ENCODE assay signal across 9 cellular contexts in the genomic region with DNA sequence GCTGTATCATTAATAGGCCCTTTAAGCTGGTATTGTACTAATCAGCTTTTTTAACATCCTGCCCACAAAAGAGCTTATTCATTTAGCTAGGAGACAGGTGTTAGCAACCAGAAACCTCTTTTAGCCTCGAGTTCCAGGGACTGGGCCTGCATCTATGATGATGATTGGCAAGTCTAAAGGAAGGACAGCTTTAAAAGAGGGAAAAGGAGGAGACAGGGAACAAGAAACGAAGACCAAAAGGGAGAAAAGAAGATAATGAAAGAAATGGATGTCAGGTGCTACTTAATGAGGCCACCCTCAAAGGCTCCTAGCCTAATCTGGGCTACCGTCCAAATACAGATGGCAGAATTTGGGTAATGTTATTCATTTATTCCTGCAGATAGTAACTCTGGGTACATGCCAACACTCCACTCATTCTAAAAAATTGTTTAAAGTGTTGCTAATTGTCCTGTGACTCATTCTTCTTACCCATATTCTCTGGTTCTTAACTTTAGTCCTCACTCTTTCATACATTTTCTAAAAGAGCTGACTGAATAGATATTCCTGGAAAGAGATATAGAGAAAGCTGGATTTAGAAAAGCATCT. TPM values are rescaled to one million over a fixed set of nuclear protein-coding genes. Genes with fewer than 3 reads are reported as not detected.
A peak's percentile ranks its signal among the peaks of the same experiment; 100 is the strongest.
DNase-seq lines count a peak whose midpoint lies in the region; ATAC-seq, FAIRE-seq and TF ChIP-seq lines count a peak whose summit lies in the region.
"Had no signal": no experiment of that assay in that cellular context is flagged by ENCODE, and none has a peak within 500 bp of the region (broad histone marks: within the 10 kb centered on the region; RNA-seq: fewer than 3 reads in every experiment).

No MANE protein-coding gene starts in this region.

- DNase-seq in Caki2 (ENCODE audit: low read depth) (peak; percentile 75), MV-4-11 (lab: John Stamatoyannopoulos, UW) (no peak), NCI-H748 treated with DMSO at 0.1 percent for 48 hours (lab: John Stamatoyannopoulos, UW) (no peak)
- DNase-seq in activated CD4-positive, alpha-beta memory T cell treated with anti-CD3 and anti-CD28 coated beads for 36 hours, result no peak

- intact Hi-C loops in activated CD4-positive, alpha-beta memory T cell treated with anti-CD3 and anti-CD28 coated beads for 36 hours (cut with micrococcal nuclease), result loop anchor here (1.0 kb wide), 1 partner anchor 9 kb away; no protein-coding TSS in a partner anchor

- TF ChIP-seq RAD21 in Ishikawa (IDR thresholded peaks at IDR 0.05; ENCODE audit: low read depth), result no peak

- no peaks in the 10 kb centered on the region for H3K9me3 Mint-ChIP-seq in activated CD4-positive, alpha-beta memory T cell treated with anti-CD3 and anti-CD28 coated beads for 36 hours

- in situ Hi-C loops in Caki2 (cut with HindIII; ENCODE audit: low pct_unique_long_range_greater_than_20kb, low sequenced_read_pairs), result no loop called here

- H3K27me3 Mint-ChIP-seq in activated CD4-positive, alpha-beta memory T cell treated with anti-CD3 and anti-CD28 coated beads for 36 hours, result no peaks in the 10 kb centered on the region

- TF ChIP-seq EP300 in Ishikawa (IDR thresholded peaks at IDR 0.05; ENCODE audit: borderline replicate concordance), result no peak

- CTCF ChIA-PET in activated CD4-positive, alpha-beta memory T cell treated with anti-CD3 and anti-CD28 coated beads for 36 hours (lab: Charles Lee), result interaction anchor here (0.8 to 2.4 kb wide), 7 partner anchors 8 to 83 kb away, joined by 3 to 18 read pairs (median 4); partner anchors contain the start of gene RFFL

- ATAC-seq in HG03457 (IDR thresholded peaks at IDR 0.05; ENCODE audit: unreplicated experiment), result no peak
- ATAC-seq in GM18519 (IDR thresholded peaks at IDR 0.05; ENCODE audit: low FRiP score, unreplicated experiment), result no peak

- POLR2A ChIA-PET in activated CD4-positive, alpha-beta memory T cell treated with anti-CD3 and anti-CD28 coated beads for 36 hours (lab: Charles Lee), result interaction anchor here (1.4 to 3.1 kb wide), 5 partner anchors 8 to 60 kb away, joined by 4 to 27 read pairs (median 8); partner anchors contain the start of gene RFFL

- peak; percentile 62 for FAIRE-seq in islet of Langerhans (lab: Jason Lieb, UNC)

- H3K27ac Mint-ChIP-seq in activated CD4-positive, alpha-beta memory T cell treated with anti-CD3 and anti-CD28 coated beads for 36 hours, result peak overlapping the region; percentile 84

- peak overlapping the region; percentile 5 for H3K4me3 Mint-ChIP-seq in activated CD4-positive, alpha-beta memory T cell treated with anti-CD3 and anti-CD28 coated beads for 36 hours

- peaks cover 80% of the 10 kb centered on the region for H3K4me1 Mint-ChIP-seq in activated CD4-positive, alpha-beta memory T cell treated with anti-CD3 and anti-CD28 coated beads for 36 hours (ENCODE audit: low read depth)

- peaks cover 3% of the 10 kb centered on the region for H3K36me3 Mint-ChIP-seq in activated CD4-positive, alpha-beta memory T cell treated with anti-CD3 and anti-CD28 coated beads for 36 hours

TF ChIP-seq in Ishikawa, 13 proteins besides CTCF, POLR2A, EP300 and RAD21:
- TF ChIP-seq YY1 (IDR thresholded peaks at IDR 0.05; ENCODE audit: low read depth), result no peak
- peak; percentile 56 for TF ChIP-seq NFIC (IDR thresholded peaks at IDR 0.05)

RNA-seq across cellular contexts. Expression of gene RFFL, which starts 18.7 kb away (rescaled TPM):
- 75.3 and 76.0 TPM in 2 replicates for total RNA-seq in Caki2 (2014; rRNA removed; shearing (Covaris generic); ENCODE audit: low replicate concordance)
- 10 to 100 TPM; 30.5 to 32.8 TPM for total RNA-seq in activated CD4-positive, alpha-beta memory T cell treated with anti-CD3 and anti-CD28 coated beads for 36 hours

RNA-seq across cellular contexts. Expression of gene RAD51D, which starts 37.5 kb away (rescaled TPM):
- 3.6 and 23.7 TPM in 2 replicates for total RNA-seq in Caki2 (2014; rRNA removed; shearing (Covaris generic); ENCODE audit: low replicate concordance)
- total RNA-seq in activated CD4-positive, alpha-beta memory T cell treated with anti-CD3 and anti-CD28 coated beads for 36 hours, result 10 to 100 TPM; 29.7 to 36.7 TPM

RNA-seq across cellular contexts. Expression of gene FNDC8, which starts 39.2 kb away (rescaled TPM):
- total RNA-seq in Caki2 (2014; rRNA removed; shearing (Covaris generic); ENCODE audit: low replicate concordance), result not detected in 2 replicates
- not detected for total RNA-seq in activated CD4-positive, alpha-beta memory T cell treated with anti-CD3 and anti-CD28 coated beads for 36 hours
- total RNA-seq: urinary bladder had no signal

RNA-seq across cellular contexts. Expression of gene NLE1, which starts 59.9 kb away (rescaled TPM):
- total RNA-seq in Caki2 (2014; rRNA removed; shearing (Covaris generic); ENCODE audit: low replicate concordance), result 39.3 and 53.6 TPM in 2 replicates
- total RNA-seq in activated CD4-positive, alpha-beta memory T cell treated with anti-CD3 and anti-CD28 coated beads for 36 hours, result 10 to 100 TPM; 29.9 to 31.4 TPM
